ENCODE assay signal across 23 cellular contexts in the genomic region with DNA sequence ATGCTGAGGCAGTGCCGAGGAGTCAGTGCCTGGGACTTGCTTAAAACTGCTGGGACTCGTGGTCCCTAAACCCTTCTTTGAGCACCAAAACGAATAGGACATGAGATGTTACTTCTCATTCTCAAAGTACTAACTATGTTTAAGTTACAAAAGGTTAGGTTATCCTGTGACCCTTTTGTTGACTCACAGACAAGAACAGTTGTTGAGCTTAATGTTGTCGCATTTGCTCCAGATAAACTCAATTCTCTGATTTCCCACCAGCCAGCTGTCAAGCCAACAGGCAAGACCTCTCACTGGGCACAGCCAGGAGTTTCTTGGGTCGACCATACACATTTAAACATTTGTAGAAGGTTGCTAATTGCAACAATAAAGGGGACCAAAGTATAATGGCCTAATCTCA.
DNase-seq lines count a peak whose midpoint lies in the region; ATAC-seq and TF ChIP-seq lines count a peak whose summit lies in the region.
"Had no signal": no experiment of that assay in that cellular context is flagged by ENCODE, and none has a peak within 500 bp of the region (broad histone marks: within the 10 kb centered on the region; RNA-seq: fewer than 3 reads in every experiment).

No MANE protein-coding gene starts in this region.

- peak overlapping the region; percentile 20 for H2AFZ ChIP-seq in neuronal stem cell (ENCODE audit: low read length)

- no peaks in the 10 kb centered on the region for H3K36me3 Mint-ChIP-seq in CD8-positive, alpha-beta T cell
- H3K36me3 Mint-ChIP-seq: CD8-positive, alpha-beta memory T cell had no signal

- H3K4me1 ChIP-seq in neuronal stem cell (ENCODE audit: control insufficient read depth in 2 of 2, insufficient read depth in 1 of 2, low read depth in 1 of 2, low read length in 2 of 2) (peaks cover 2 to 6% of the 10 kb centered on the region in 2 donors), left ventricle myocardium inferior (no peaks in the 10 kb centered on the region)
- no peaks in the 10 kb centered on the region for H3K4me1 ChIP-seq in CD8-positive, alpha-beta T cell (ENCODE audit: insufficient read depth, low read length)
- H3K4me1 ChIP-seq: A549; BLaER1 treated with 17β-estradiol and CSF1 and Interleukin-3, amounts not matched to agents 10 nM and 100 nM had no signal

- H4K91ac ChIP-seq in neuronal stem cell (ENCODE audit: low read depth, low read length, poor library complexity) = no peak overlapping the region

- H3K4me3 ChIP-seq in choroid plexus epithelial cell (ENCODE audit: low read depth, low read length) = no peak overlapping the region
- H3K4me3 ChIP-seq in neuronal stem cell (ENCODE audit: low read length in 2 of 2) = no peak overlapping the region
- H3K4me3 ChIP-seq in CD8-positive, alpha-beta T cell (ENCODE audit: low read depth, low read length) = no peak overlapping the region
- no peak overlapping the region for H3K4me3 ChIP-seq in left ventricle myocardium inferior
- H3K4me3 ChIP-seq: A549; BLaER1 treated with 17β-estradiol and CSF1 and Interleukin-3, amounts not matched to agents 10 nM and 100 nM; GM12878 had no signal

- no peak for ATAC-seq in CD8-positive, alpha-beta T cell
- ATAC-seq: A549, GM12878 had no signal

- no peak overlapping the region for H2BK15ac ChIP-seq in neuronal stem cell (ENCODE audit: low read length)

- H2AK5ac ChIP-seq in neuronal stem cell (ENCODE audit: low read depth, low read length) = no peak overlapping the region

- H3K27me3 ChIP-seq in neuronal stem cell (ENCODE audit: control insufficient read depth in 3 of 3, insufficient read depth in 3 of 3, low read depth in 1 of 3, low read length in 3 of 3) (no peaks in the 10 kb centered on the region), left ventricle myocardium inferior (ENCODE audit: low read depth) (no peaks in the 10 kb centered on the region)
- no peaks in the 10 kb centered on the region for H3K27me3 ChIP-seq in CD8-positive, alpha-beta T cell (ENCODE audit: insufficient read depth, low read length)
- H3K27me3 ChIP-seq: BLaER1 treated with 17β-estradiol and CSF1 and Interleukin-3, amounts not matched to agents 10 nM and 100 nM had no signal

- H3K36me3 ChIP-seq in neuronal stem cell (replicated peaks in 1 of 2; ENCODE audit: control insufficient read depth in 2 of 2, insufficient read depth in 2 of 2, low read length in 2 of 2) (no peaks in the 10 kb centered on the region), left ventricle myocardium inferior (no peaks in the 10 kb centered on the region)
- no peaks in the 10 kb centered on the region for H3K36me3 ChIP-seq in CD8-positive, alpha-beta T cell (ENCODE audit: insufficient read depth, low read length)
- H3K36me3 ChIP-seq: BLaER1 treated with 17β-estradiol and CSF1 and Interleukin-3, amounts not matched to agents 10 nM and 100 nM had no signal

- no peak overlapping the region for H2BK120ac ChIP-seq in neuronal stem cell (ENCODE audit: low read depth, low read length)

- intact Hi-C loops in CD8-positive, alpha-beta T cell (cut with DNase I, micrococcal nuclease) = no loop called here
- intact Hi-C loops in left ventricle myocardium inferior (cut with micrococcal nuclease) = no loop called here

- POLR2A ChIA-PET in CD8-positive, alpha-beta T cell (lab: Charles Lee) = no interaction called here

- no peak overlapping the region for H3K27ac ChIP-seq in neuronal stem cell (replicated peaks; ENCODE audit: low read length)
- no peak overlapping the region for H3K27ac ChIP-seq in CD8-positive, alpha-beta T cell (ENCODE audit: low read depth, low read length)
- H3K27ac ChIP-seq in left ventricle myocardium inferior (replicated peaks) = no peak overlapping the region
- H3K27ac ChIP-seq: 22Rv1; A549; BLaER1 treated with 17β-estradiol and CSF1 and Interleukin-3, amounts not matched to agents 10 nM and 100 nM; C4-2B had no signal

- no peak overlapping the region for H2BK5ac ChIP-seq in neuronal stem cell (ENCODE audit: low read length)

- no peak overlapping the region for H3K4ac ChIP-seq in neuronal stem cell (ENCODE audit: low read length)

- peaks cover 5% of the 10 kb centered on the region for H3K27me3 Mint-ChIP-seq in CD8-positive, alpha-beta T cell (ENCODE audit: low read depth)
- H3K27me3 Mint-ChIP-seq: B cell; CD4-positive, alpha-beta T cell had no signal

- H3K9me3 Mint-ChIP-seq in CD8-positive, alpha-beta T cell = no peaks in the 10 kb centered on the region
- H3K9me3 Mint-ChIP-seq: CD4-positive, alpha-beta T cell had no signal

- H3K9me3 ChIP-seq in neuronal stem cell (replicated peaks in 1 of 2; ENCODE audit: control insufficient read depth in 2 of 2, insufficient read depth in 1 of 2, low read depth in 1 of 2, low read length in 2 of 2) (no peaks in the 10 kb centered on the region), left ventricle myocardium inferior (replicated peaks) (no peaks in the 10 kb centered on the region)
- H3K9me3 ChIP-seq in CD8-positive, alpha-beta T cell (ENCODE audit: low read length) = no peaks in the 10 kb centered on the region
- H3K9me3 ChIP-seq: A549; BLaER1 treated with 17β-estradiol and CSF1 and Interleukin-3, amounts not matched to agents 10 nM and 100 nM had no signal

- no peaks in the 10 kb centered on the region for H3K79me1 ChIP-seq in neuronal stem cell (ENCODE audit: low read depth, low read length)

- no peak overlapping the region for H3K27ac Mint-ChIP-seq in CD8-positive, alpha-beta T cell
- H3K27ac Mint-ChIP-seq: B cell; CD4-positive, alpha-beta T cell; CD8-positive, alpha-beta memory T cell had no signal

- TF ChIP-seq CTCF in choroid plexus epithelial cell (conservative IDR thresholded peaks at IDR 0.05; ENCODE audit: low read depth, low read length) (no peak), left ventricle myocardium inferior (IDR thresholded peaks at IDR 0.05; ENCODE audit: borderline replicate concordance) (no peak)
- no peak for TF ChIP-seq CTCF in CD8-positive, alpha-beta T cell (IDR thresholded peaks at IDR 0.05)

- H3K4me1 Mint-ChIP-seq in CD8-positive, alpha-beta T cell (ENCODE audit: low read depth) = no peaks in the 10 kb centered on the region
- H3K4me1 Mint-ChIP-seq: B cell; CD8-positive, alpha-beta memory T cell had no signal

- no peak overlapping the region for H3K18ac ChIP-seq in neuronal stem cell (ENCODE audit: low read length)

- H3K23ac ChIP-seq in neuronal stem cell (ENCODE audit: low read depth, low read length, poor library complexity) = no peak overlapping the region

- no peak overlapping the region for H3K4me2 ChIP-seq in neuronal stem cell (ENCODE audit: insufficient read depth, low read length, poor library complexity, severe bottlenecking)
- H3K4me2 ChIP-seq: A549; BLaER1 treated with 17β-estradiol and CSF1 and Interleukin-3, amounts not matched to agents 10 nM and 100 nM had no signal

- no peak overlapping the region for H3K14ac ChIP-seq in neuronal stem cell (ENCODE audit: low read length)

- no peak overlapping the region for H3K4me3 Mint-ChIP-seq in CD8-positive, alpha-beta T cell
- H3K4me3 Mint-ChIP-seq: B cell; CD4-positive, alpha-beta T cell; CD8-positive, alpha-beta memory T cell had no signal

- DNase-seq in LHCN-M2 (ENCODE audit: low read depth) = peak; percentile 85
- DNase-seq in choroid plexus epithelial cell (ENCODE audit: low read depth) = peak; percentile 18
- no peak for DNase-seq in neuronal stem cell (ENCODE audit: low spot score)
- DNase-seq in NCI-H2227 (lab: John Stamatoyannopoulos, UW; ENCODE audit: unreplicated experiment) = no peak
- no peak for DNase-seq in CD8-positive, alpha-beta T cell
- no peak for DNase-seq in left ventricle myocardium inferior
- DNase-seq: AML-193; CD4-positive, alpha-beta T cell; CD8-positive, alpha-beta memory T cell; COR-L47; DMS 273 treated with DMSO at 0.1 percent for 48 hours; DMS153; DMS53; DMS79; DND-41; EL; GDM1 had no signal

- no CpG with 5 or more reads among the region's 5 CpGs for WGBS in neuronal stem cell (ENCODE audit: extremely low coverage in 2 of 2, insufficient read length in 2 of 2, insufficient replicate concordance in 1 of 2), 2 donors

- H4K8ac ChIP-seq in neuronal stem cell (ENCODE audit: low read depth, low read length) = no peak overlapping the region

- CTCF ChIA-PET in CD8-positive, alpha-beta T cell (lab: Charles Lee) = no interaction called here

- H2BK12ac ChIP-seq in neuronal stem cell (ENCODE audit: low read length) = no peak overlapping the region

- H3K9ac ChIP-seq in neuronal stem cell (ENCODE audit: low read depth, low read length, poor library complexity) = no peak overlapping the region
- H3K9ac ChIP-seq: BLaER1 treated with 17β-estradiol and CSF1 and Interleukin-3, amounts not matched to agents 10 nM and 100 nM had no signal

Comparison
In these comparisons a context has a peak if more than half of its experiments do, and no peak if none do; other contexts are left out.
1. DNase-seq: peak in LHCN-M2 (single experiment) and choroid plexus epithelial cell (single experiment); none in neuronal stem cell (single experiment), NCI-H2227 (single experiment), CD8-positive, alpha-beta T cell (0 of 7) and left ventricle myocardium inferior (single experiment).